20 cellular contexts compared by ENCODE assay signal in the genomic region with DNA sequence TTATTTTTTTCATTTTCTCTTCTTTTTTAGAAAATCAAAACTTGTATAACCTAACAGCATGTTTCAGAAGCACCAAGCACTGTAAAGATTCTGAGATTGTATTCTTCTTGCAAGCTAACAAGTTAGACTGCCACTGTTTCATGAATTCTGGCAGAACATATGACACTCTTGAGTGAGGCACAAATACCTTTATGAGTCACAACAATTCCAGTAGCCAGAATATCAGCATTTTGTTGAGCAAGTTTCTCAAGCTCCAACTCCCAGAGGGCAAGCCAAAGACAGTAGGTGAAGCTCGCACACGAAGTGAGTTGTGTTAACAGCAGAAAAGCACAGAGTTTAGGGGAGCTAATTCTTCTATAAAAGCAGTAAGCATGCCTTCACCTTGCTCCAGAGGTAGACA.
"Had no signal": no experiment of that assay in that cellular context is flagged by ENCODE, and none has a peak within 500 bp of the region (broad histone marks: within the 10 kb centered on the region; RNA-seq: fewer than 3 reads in every experiment).

No MANE protein-coding gene starts in this region.

- H3K4me3 ChIP-seq: ovary, prostate gland, spleen, thoracic aorta, upper lobe of left lung had no signal

- H3K9me3 ChIP-seq: neutrophil, ovary, prostate gland, thoracic aorta, upper lobe of left lung had no signal

- H3K36me3 ChIP-seq: brain microvascular endothelial cell, neutrophil, ovary, prostate gland, spleen, thoracic aorta, upper lobe of left lung had no signal

- DNase-seq: activated CD4-positive, alpha-beta memory T cell treated with anti-CD3 and anti-CD28 coated beads, Interleukin-2, amount 10 ng/mL, durations not matched to agents 7 days and 5 days; activated CD4-positive, alpha-beta T cell treated with anti-CD3 and anti-CD28 coated beads, Interleukin-2, amount 10 ng/mL, durations not matched to agents 24 days and 14 days; activated effector memory CD4-positive, alpha-beta T cell treated with anti-CD3 and anti-CD28 coated beads, Interleukin-2, amount 50 U/mL, for 16 hours; activated naive CD4-positive, alpha-beta T cell treated with anti-CD3 and anti-CD28 coated beads, Interleukin-2, amount 10 ng/mL, durations not matched to agents 7 days and 5 days; activated T-cell treated with anti-CD3 and anti-CD28 coated beads, Interleukin-2, amount 50 U/mL, for 72 hours; brain microvascular endothelial cell; cerebellar nuclear complex; foreskin melanocyte; kidney glomerular epithelial cell; left ventricle myocardium superior; midbrain; natural killer cell; ovary; spleen; stimulated activated CD4-positive, alpha-beta T cell treated with anti-CD3 and anti-CD28 coated beads, Interleukin-4, amount 100 ng/mL, for 1 hour; stimulated activated naive CD4-positive, alpha-beta T cell; upper lobe of left lung had no signal

- H3K4me1 ChIP-seq: prostate gland, spleen, upper lobe of left lung had no signal

- H3K27me3 Mint-ChIP-seq: activated CD4-positive, alpha-beta memory T cell treated with anti-CD3 and anti-CD28 coated beads, Interleukin-2, amount 10 ng/mL, durations not matched to agents 7 days and 5 days; activated CD4-positive, alpha-beta T cell treated with anti-CD3 and anti-CD28 coated beads, Interleukin-2, amount 10 ng/mL, durations not matched to agents 24 days and 14 days; activated naive CD4-positive, alpha-beta T cell treated with anti-CD3 and anti-CD28 coated beads, Interleukin-2, amount 10 ng/mL, durations not matched to agents 7 days and 5 days had no signal

- H3K27ac ChIP-seq: brain microvascular endothelial cell, neutrophil, ovary, prostate gland, spleen, thoracic aorta, upper lobe of left lung had no signal

- H3K27me3 ChIP-seq: brain microvascular endothelial cell, neutrophil, ovary, spleen, upper lobe of left lung had no signal

- H3K27ac Mint-ChIP-seq: activated CD4-positive, alpha-beta memory T cell treated with anti-CD3 and anti-CD28 coated beads, Interleukin-2, amount 10 ng/mL, durations not matched to agents 7 days and 5 days; activated CD4-positive, alpha-beta T cell treated with anti-CD3 and anti-CD28 coated beads, Interleukin-2, amount 10 ng/mL, durations not matched to agents 24 days and 14 days; activated naive CD4-positive, alpha-beta T cell treated with anti-CD3 and anti-CD28 coated beads, Interleukin-2, amount 10 ng/mL, durations not matched to agents 7 days and 5 days; activated T-cell treated with anti-CD3 and anti-CD28 coated beads, Interleukin-2, amount 50 U/mL, for 72 hours; natural killer cell had no signal

- H3K4me3 Mint-ChIP-seq: activated CD4-positive, alpha-beta memory T cell treated with anti-CD3 and anti-CD28 coated beads, Interleukin-2, amount 10 ng/mL, durations not matched to agents 7 days and 5 days; activated CD4-positive, alpha-beta T cell treated with anti-CD3 and anti-CD28 coated beads, Interleukin-2, amount 10 ng/mL, durations not matched to agents 24 days and 14 days; activated naive CD4-positive, alpha-beta T cell treated with anti-CD3 and anti-CD28 coated beads, Interleukin-2, amount 10 ng/mL, durations not matched to agents 7 days and 5 days; activated T-cell treated with anti-CD3 and anti-CD28 coated beads, Interleukin-2, amount 50 U/mL, for 72 hours; natural killer cell had no signal

- ATAC-seq: activated T-cell treated with anti-CD3 and anti-CD28 coated beads, Interleukin-2, amount 50 U/mL, for 72 hours; left ventricle myocardium superior; natural killer cell had no signal

- H3K36me3 Mint-ChIP-seq: activated naive CD4-positive, alpha-beta T cell treated with anti-CD3 and anti-CD28 coated beads, Interleukin-2, amount 10 ng/mL, durations not matched to agents 7 days and 5 days; natural killer cell had no signal

- H3K4me1 Mint-ChIP-seq: activated CD4-positive, alpha-beta memory T cell treated with anti-CD3 and anti-CD28 coated beads, Interleukin-2, amount 10 ng/mL, durations not matched to agents 7 days and 5 days; activated CD4-positive, alpha-beta T cell treated with anti-CD3 and anti-CD28 coated beads, Interleukin-2, amount 10 ng/mL, durations not matched to agents 24 days and 14 days; activated naive CD4-positive, alpha-beta T cell treated with anti-CD3 and anti-CD28 coated beads, Interleukin-2, amount 10 ng/mL, durations not matched to agents 7 days and 5 days; natural killer cell had no signal
